Comparison of ENCODE assay signal across 8 cellular contexts in genomic region chr5:442335-443238, GRCh38. TPM values are rescaled to one million over a fixed set of nuclear protein-coding genes. Genes with fewer than 3 reads are reported as not detected.
DNase-seq lines count a peak whose midpoint lies in the region; ATAC-seq and TF ChIP-seq lines count a peak whose summit lies in the region.

Gene EXOC3, plus strand, starts transcription at chr5:443176. Its CDS starts 3,030 bp downstream, at chr5:446206.

- peaks cover 27% of the 10 kb centered on the region for H3K36me3 Mint-ChIP-seq in activated CD4-positive, alpha-beta T cell treated with anti-CD3 and anti-CD28 coated beads, Interleukin-2, amount 10 ng/mL, durations not matched to agents 24 days and 14 days (ENCODE audit: low read depth)

- peak within 1 kb of the TSS; percentile 98 for H3K27ac Mint-ChIP-seq in activated CD4-positive, alpha-beta T cell treated with anti-CD3 and anti-CD28 coated beads, Interleukin-2, amount 10 ng/mL, durations not matched to agents 24 days and 14 days

- H3K9me3 Mint-ChIP-seq in activated CD4-positive, alpha-beta T cell treated with anti-CD3 and anti-CD28 coated beads, Interleukin-2, amount 10 ng/mL, durations not matched to agents 24 days and 14 days = no peaks in the 10 kb centered on the region

- peaks cover 0 to 19% of the 10 kb centered on the region in 2 donors for H3K36me3 ChIP-seq in left lung

- H3K4me1 Mint-ChIP-seq in activated CD4-positive, alpha-beta T cell treated with anti-CD3 and anti-CD28 coated beads, Interleukin-2, amount 10 ng/mL, durations not matched to agents 24 days and 14 days = peaks cover 30% of the 10 kb centered on the region

- H3K4me3 ChIP-seq in AG09309 (ENCODE audit: control insufficient read depth, low read depth, low read length) (peak within 1 kb of the TSS; percentile 93), coronary artery (peak within 1 kb of the TSS; percentile 83), left lung (peak within 1 kb of the TSS; percentile 88 to 94)

- H3K27me3 Mint-ChIP-seq in activated CD4-positive, alpha-beta T cell treated with anti-CD3 and anti-CD28 coated beads, Interleukin-2, amount 10 ng/mL, durations not matched to agents 24 days and 14 days = no peaks in the 10 kb centered on the region

- intact Hi-C loops in activated CD4-positive, alpha-beta T cell treated with anti-CD3 and anti-CD28 coated beads, Interleukin-2, amount 10 ng/mL, durations not matched to agents 24 days and 14 days (cut with micrococcal nuclease) = loop anchor here (10.0 kb wide), 1 partner anchor 452 kb away; the partner anchor contains the start of genes BRD9 and TRIP13
- intact Hi-C loops in left lung (cut with DNase I) = no loop called here

- H3K4me3 Mint-ChIP-seq in activated CD4-positive, alpha-beta T cell treated with anti-CD3 and anti-CD28 coated beads, Interleukin-2, amount 10 ng/mL, durations not matched to agents 24 days and 14 days = peak within 1 kb of the TSS; percentile 98

- H3K9me3 ChIP-seq in left lung = no peaks in the 10 kb centered on the region

- TF ChIP-seq CTCF in AG09309 (IDR thresholded peaks at IDR 0.05; ENCODE audit: control insufficient read depth, insufficient read depth, low read depth, low read length, missing control alignments) (no peak), coronary artery (IDR thresholded peaks at IDR 0.05) (no peak), left lung (IDR thresholded peaks at IDR 0.05) (no peak)

- ATAC-seq in GM18907 (IDR thresholded peaks at IDR 0.05; ENCODE audit: unreplicated experiment) = peak; percentile 87
- ATAC-seq in HG03135 (IDR thresholded peaks at IDR 0.05; ENCODE audit: unreplicated experiment) = peak; percentile 83
- peak; percentile 96 for ATAC-seq in left lung

- DNase-seq in AG09309 (ENCODE audit: low read depth) = no peak
- peak; percentile 24 for DNase-seq in NCI-H345 treated with DMSO at 0.1 percent for 48 hours (lab: John Stamatoyannopoulos, UW; ENCODE audit: unreplicated experiment)
- peak; percentile 95 for DNase-seq in activated CD4-positive, alpha-beta T cell treated with anti-CD3 and anti-CD28 coated beads, Interleukin-2, amount 10 ng/mL, durations not matched to agents 24 days and 14 days
- DNase-seq in coronary artery (ENCODE audit: low spot score) = peak; percentile 77
- DNase-seq in left lung = peak; percentile 78 to 93
- DNase-seq in stimulated activated CD4-positive, alpha-beta T cell treated with anti-CD3 and anti-CD28 coated beads, Interleukin-2, amount 100 ng/mL, for 48 hours = peak; percentile 70 to 71

- no peaks in the 10 kb centered on the region for H3K27me3 ChIP-seq in left lung

- peaks cover 0 to 36% of the 10 kb centered on the region in 2 donors for H3K4me1 ChIP-seq in left lung

- H3K27ac ChIP-seq in coronary artery (peak within 1 kb of the TSS; percentile 56 to 84), left lung (peak within 1 kb of the TSS; percentile 62 to 86)

RNA-seq across cellular contexts. Expression of gene EXOC3, which starts in this region (rescaled TPM):
- total RNA-seq in activated CD4-positive, alpha-beta T cell treated with anti-CD3 and anti-CD28 coated beads, Interleukin-2, amount 10 ng/mL, durations not matched to agents 24 days and 14 days = 64.5 and 67.2 TPM in 2 replicates
- 10 to 100 TPM; 43.8 to 58.7 TPM for total RNA-seq in left lung
